ENCODE assay signal across 9 cellular contexts in genomic region chr11:62427630-62428233, GRCh38. TPM values are rescaled to one million over a fixed set of nuclear protein-coding genes. Genes with fewer than 3 reads are reported as not detected.
A peak's percentile ranks its signal among the peaks of the same experiment; 100 is the strongest.
DNase-seq lines count a peak whose midpoint lies in the region; ATAC-seq, FAIRE-seq and TF ChIP-seq lines count a peak whose summit lies in the region.
"Had no signal": no experiment of that assay in that cellular context is flagged by ENCODE, and none has a peak within 500 bp of the region (broad histone marks: within the 10 kb centered on the region; RNA-seq: fewer than 3 reads in every experiment).

No MANE protein-coding gene starts in this region.

- peak overlapping the region; percentile 2 for H3K4me3 Mint-ChIP-seq in astrocyte (ENCODE audit: unreplicated experiment)

- H3K27me3 ChIP-seq in astrocyte (ENCODE audit: insufficient read depth, low read length): no peaks in the 10 kb centered on the region
- no peaks in the 10 kb centered on the region for H3K27me3 ChIP-seq in ascending aorta

- peaks cover 35% of the 10 kb centered on the region for H3K4me1 Mint-ChIP-seq in astrocyte (ENCODE audit: low read depth, unreplicated experiment)

- H3K27me3 Mint-ChIP-seq in astrocyte (ENCODE audit: low read depth, unreplicated experiment): peaks cover 19% of the 10 kb centered on the region

- no peak for TF ChIP-seq CTCF in astrocyte (IDR thresholded peaks at IDR 0.05; ENCODE audit: insufficient read depth, low read depth, low read length)
- no peak for TF ChIP-seq CTCF in omental fat pad (IDR thresholded peaks at IDR 0.05)
- TF ChIP-seq CTCF in ascending aorta (IDR thresholded peaks at IDR 0.05): no peak

- no peak for FAIRE-seq in astrocyte (lab: Jason Lieb, UNC)

- intact Hi-C loops in ascending aorta (cut with DNase I): no loop called here

- H3K9ac ChIP-seq in astrocyte (ENCODE audit: low read length): no peak overlapping the region

- H3K27ac ChIP-seq in astrocyte (ENCODE audit: low read depth, low read length): peak overlapping the region; percentile 57
- H3K27ac ChIP-seq in ascending aorta: peak overlapping the region in 1 of 2 donors; percentile 35

- peak overlapping the region; percentile 78 for H3K27ac Mint-ChIP-seq in astrocyte (ENCODE audit: unreplicated experiment)

- no peaks in the 10 kb centered on the region for H3K36me3 Mint-ChIP-seq in astrocyte (ENCODE audit: low read depth, unreplicated experiment)

- DNase-seq in EH (ENCODE audit: low read depth) (peak; percentile 76), NCI-H69 (lab: John Stamatoyannopoulos, UW) (peak; percentile 60), astrocyte (ENCODE audit: low read depth) (peak; percentile 67), omental fat pad (ENCODE audit: low spot score) (no peak), cerebellar nuclear complex (lab: John Stamatoyannopoulos, UW) (no peak), ascending aorta (ENCODE audit: low spot score in 2 of 2) (no peak), Ammon's horn (ENCODE audit: low spot score) (no peak), NCI-H2081 treated with DMSO at 0.1 percent for 48 hours (lab: John Stamatoyannopoulos, UW) (no peak)
- DNase-seq: T-helper 9 cell had no signal

- H3K9me3 ChIP-seq in astrocyte (ENCODE audit: insufficient read depth, low read depth, low read length) (no peaks in the 10 kb centered on the region), ascending aorta (no peaks in the 10 kb centered on the region)

- peak; percentile 61 for ATAC-seq in omental fat pad (ENCODE audit: low FRiP score)

- no peaks in the 10 kb centered on the region for H3K79me2 ChIP-seq in astrocyte (ENCODE audit: insufficient read depth, low read length)

- peak overlapping the region; percentile 56 for H3K4me2 ChIP-seq in astrocyte (ENCODE audit: low read length)

- H4K20me1 ChIP-seq in astrocyte (ENCODE audit: insufficient read depth, low read length): no peaks in the 10 kb centered on the region

- H3K9me3 Mint-ChIP-seq in astrocyte (ENCODE audit: unreplicated experiment): peaks cover 3% of the 10 kb centered on the region

- H3K36me3 ChIP-seq in astrocyte (ENCODE audit: insufficient read depth, low read length) (no peaks in the 10 kb centered on the region), ascending aorta (no peaks in the 10 kb centered on the region)

- peaks cover 44% of the 10 kb centered on the region for H3K4me1 ChIP-seq in astrocyte (ENCODE audit: insufficient read depth, low read length)
- H3K4me1 ChIP-seq in ascending aorta: no peaks in the 10 kb centered on the region

- H3K4me3 ChIP-seq in astrocyte (ENCODE audit: insufficient read depth, low read depth, low read length): peak overlapping the region; percentile 2
- H3K4me3 ChIP-seq in ascending aorta: no peak overlapping the region

- H2AFZ ChIP-seq in astrocyte (ENCODE audit: low read depth, low read length): peak overlapping the region; percentile 3

RNA-seq across cellular contexts. Expression of gene SCGB1A1, which starts 8.9 kb away (rescaled TPM):
- total RNA-seq in astrocyte: not detected in 2 replicates
- not detected for total RNA-seq in omental fat pad
- not detected for total RNA-seq in ascending aorta

Comparison
In these comparisons a context has a peak if more than half of its experiments do, and no peak if none do; other contexts are left out.
1. DNase-seq: peak in EH (single experiment), NCI-H69 (single experiment) and astrocyte (single experiment); none in omental fat pad (single experiment), cerebellar nuclear complex (0 of 2), ascending aorta (0 of 2), Ammon's horn (single experiment) and NCI-H2081 treated with DMSO at 0.1 percent for 48 hours (single experiment).